ENCODE assay signal across 8 cellular contexts in the genomic region with DNA sequence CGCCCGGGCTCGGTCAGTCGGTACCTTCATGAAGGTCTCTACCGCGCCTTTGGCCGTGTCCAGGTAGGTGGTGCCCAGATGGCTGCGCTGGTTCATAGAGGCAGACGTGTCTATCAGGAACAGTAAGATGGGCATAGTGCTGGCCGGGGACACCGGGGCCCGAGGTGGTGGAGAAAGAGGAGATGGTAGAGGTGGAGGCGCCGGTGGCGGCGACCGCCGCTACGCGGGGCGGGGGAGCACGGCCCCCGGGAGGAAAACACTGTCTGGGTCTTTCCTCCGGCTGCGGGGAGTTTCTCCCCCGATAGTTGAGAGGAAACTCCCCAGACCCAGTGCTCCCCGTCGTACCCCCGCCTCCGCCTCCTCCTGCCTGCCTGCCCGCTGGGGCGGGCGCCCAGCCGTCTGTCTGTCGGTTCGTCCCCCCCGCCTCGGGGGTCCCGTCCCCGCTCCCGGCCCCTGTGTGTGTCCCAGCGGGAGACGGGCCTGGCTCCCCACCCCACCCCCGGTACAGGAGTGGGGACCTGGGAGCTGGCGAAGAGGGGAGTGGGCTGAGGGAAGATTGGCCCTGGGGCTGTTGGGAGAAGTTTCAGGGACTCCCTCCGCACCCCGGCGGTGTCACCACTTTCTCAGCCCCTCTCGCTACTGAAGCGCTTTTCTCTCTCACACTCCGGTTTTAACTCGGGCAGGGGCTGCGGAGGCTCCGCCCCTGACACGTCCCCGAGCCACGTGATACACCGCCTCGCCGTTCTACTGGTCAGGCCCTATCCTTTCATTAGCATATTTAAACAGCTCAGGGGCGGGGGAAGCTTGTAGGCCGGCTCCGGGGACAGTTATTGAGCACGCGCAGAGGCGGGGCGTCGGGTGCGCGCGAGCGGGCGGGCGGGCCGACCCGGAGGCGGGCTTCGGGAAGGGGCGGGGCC. TPM values are rescaled to one million over a fixed set of nuclear protein-coding genes. Genes with fewer than 3 reads are reported as not detected.
DNase-seq lines count a peak whose midpoint lies in the region; ATAC-seq and TF ChIP-seq lines count a peak whose summit lies in the region.

A gene with protein sequence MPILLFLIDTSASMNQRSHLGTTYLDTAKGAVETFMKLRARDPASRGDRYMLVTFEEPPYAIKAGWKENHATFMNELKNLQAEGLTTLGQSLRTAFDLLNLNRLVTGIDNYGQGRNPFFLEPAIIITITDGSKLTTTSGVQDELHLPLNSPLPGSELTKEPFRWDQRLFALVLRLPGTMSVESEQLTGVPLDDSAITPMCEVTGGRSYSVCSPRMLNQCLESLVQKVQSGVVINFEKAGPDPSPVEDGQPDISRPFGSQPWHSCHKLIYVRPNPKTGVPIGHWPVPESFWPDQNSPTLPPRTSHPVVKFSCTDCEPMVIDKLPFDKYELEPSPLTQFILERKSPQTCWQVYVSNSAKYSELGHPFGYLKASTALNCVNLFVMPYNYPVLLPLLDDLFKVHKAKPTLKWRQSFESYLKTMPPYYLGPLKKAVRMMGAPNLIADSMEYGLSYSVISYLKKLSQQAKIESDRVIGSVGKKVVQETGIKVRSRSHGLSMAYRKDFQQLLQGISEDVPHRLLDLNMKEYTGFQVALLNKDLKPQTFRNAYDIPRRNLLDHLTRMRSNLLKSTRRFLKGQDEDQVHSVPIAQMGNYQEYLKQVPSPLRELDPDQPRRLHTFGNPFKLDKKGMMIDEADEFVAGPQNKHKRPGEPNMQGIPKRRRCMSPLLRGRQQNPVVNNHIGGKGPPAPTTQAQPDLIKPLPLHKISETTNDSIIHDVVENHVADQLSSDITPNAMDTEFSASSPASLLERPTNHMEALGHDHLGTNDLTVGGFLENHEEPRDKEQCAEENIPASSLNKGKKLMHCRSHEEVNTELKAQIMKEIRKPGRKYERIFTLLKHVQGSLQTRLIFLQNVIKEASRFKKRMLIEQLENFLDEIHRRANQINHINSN (minus strand): TSS at position 646 of the 917 bp plus-strand sequence. CDS start 511 bp downstream, at position 135.

- peak within 1 kb of the TSS; percentile 98 for H3K9ac ChIP-seq in mucosa of stomach (ENCODE audit: low read length)

- CTCF ChIA-PET in Panc1 (lab: Charles Lee): interaction anchor here (0.6 to 0.7 kb wide), 2 partner anchors 161 to 315 kb away, joined by 4 read pairs; no protein-coding TSS in a partner anchor

- ATAC-seq in GM21723 (IDR thresholded peaks at IDR 0.05; ENCODE audit: unreplicated experiment): peak; percentile 72
- peak; percentile 94 for ATAC-seq in Panc1
- ATAC-seq in activated T-cell treated with anti-CD3 and anti-CD28 coated beads, Interleukin-2, amount 50 U/mL, for 4 hours: peak; percentile 82 to 85

- BruUV-seq in Panc1 (replicated peaks; lab: Mats Ljungman, UMichigan): no TSS peak

- peak within 1 kb of the TSS; percentile 95 for H3K27ac ChIP-seq in Panc1 (ENCODE audit: low read length)
- H3K27ac ChIP-seq in esophagus (ENCODE audit: low read depth in 2 of 2, low read length in 1 of 2): peak within 1 kb of the TSS; percentile 98 to 99

- peaks cover 40% of the 10 kb centered on the region for H3K4me1 Mint-ChIP-seq in activated T-cell treated with anti-CD3 and anti-CD28 coated beads, Interleukin-2, amount 50 U/mL, for 4 hours (ENCODE audit: low read depth)

- H3K4me1 ChIP-seq in Panc1 (ENCODE audit: control insufficient read depth, insufficient read depth, low read length) (peaks cover 4% of the 10 kb centered on the region; the same call in 1 of the 2 replicates), esophagus (ENCODE audit: control insufficient read depth in 2 of 2, insufficient read depth in 2 of 2, low read length in 1 of 2) (peaks cover 3% of the 10 kb centered on the region in 2 donors), mucosa of stomach (ENCODE audit: control insufficient read depth, insufficient read depth, low read length) (no peaks in the 10 kb centered on the region)

- no peaks in the 10 kb centered on the region for H3K9me3 ChIP-seq in Panc1 (ENCODE audit: control insufficient read depth, insufficient read depth, low read depth, low read length)
- peaks cover 0 to 5% of the 10 kb centered on the region in 2 donors for H3K9me3 ChIP-seq in esophagus (ENCODE audit: control insufficient read depth in 2 of 2, insufficient read depth in 1 of 2, low read depth in 1 of 2, low read length in 1 of 2)
- no peaks in the 10 kb centered on the region for H3K9me3 ChIP-seq in mucosa of stomach (ENCODE audit: control insufficient read depth, low read length)

- H3K4me3 Mint-ChIP-seq in activated T-cell treated with anti-CD3 and anti-CD28 coated beads, Interleukin-2, amount 50 U/mL, for 4 hours: peak within 1 kb of the TSS; percentile 92

- peaks cover 24% of the 10 kb centered on the region for H3K36me3 Mint-ChIP-seq in activated T-cell treated with anti-CD3 and anti-CD28 coated beads, Interleukin-2, amount 50 U/mL, for 4 hours (ENCODE audit: insufficient read depth)

- H3K9me3 Mint-ChIP-seq in activated T-cell treated with anti-CD3 and anti-CD28 coated beads, Interleukin-2, amount 50 U/mL, for 4 hours: no peaks in the 10 kb centered on the region

- in situ Hi-C loops in Panc1 (cut with HindIII; ENCODE audit: low pct_unique_long_range_greater_than_20kb, low sequenced_read_pairs): no loop called here

- intact Hi-C loops in Panc1 (cut with micrococcal nuclease; ENCODE audit: unreplicated experiment): no loop called here

- no peaks in the 10 kb centered on the region for H3K27me3 ChIP-seq in Panc1 (ENCODE audit: control insufficient read depth, insufficient read depth, low read length)
- no peaks in the 10 kb centered on the region for H3K27me3 ChIP-seq in esophagus (ENCODE audit: control insufficient read depth in 1 of 2, insufficient read depth in 2 of 2, low read length in 2 of 2)
- H3K27me3 ChIP-seq in mucosa of stomach (ENCODE audit: control insufficient read depth, insufficient read depth, low read length): no peaks in the 10 kb centered on the region

- no peaks in the 10 kb centered on the region for H3K27me3 Mint-ChIP-seq in activated T-cell treated with anti-CD3 and anti-CD28 coated beads, Interleukin-2, amount 50 U/mL, for 4 hours (ENCODE audit: low read depth)

- TF ChIP-seq CTCF in Panc1 (IDR thresholded peaks at IDR 0.05): no peak

- POLR2A ChIA-PET in Panc1 (lab: Charles Lee): interaction anchor here (0.6 to 1.0 kb wide), 7 partner anchors 10 to 1308 kb away, joined by 3 to 5 read pairs (median 3); no protein-coding TSS in a partner anchor

- DNase-seq in DMS53 (lab: John Stamatoyannopoulos, UW): peak; percentile 100
- DNase-seq in KG1 (lab: John Stamatoyannopoulos, UW): peak; percentile 95
- DNase-seq in Panc1 (ENCODE audit: low read depth, low spot score): peak; percentile 77
- DNase-seq in activated T-cell treated with anti-CD3 and anti-CD28 coated beads, Interleukin-2, amount 50 U/mL, for 4 hours: peak; percentile 98
- peak; percentile 95 to 97 for DNase-seq in stimulated activated CD8-positive, alpha-beta memory T cell treated with anti-CD3 and anti-CD28 coated beads, Interleukin-7, amount 100 ng/mL, for 1 hour (ENCODE audit: low read depth in 2 of 2)

- H3K36me3 ChIP-seq in Panc1 (ENCODE audit: control insufficient read depth, insufficient read depth, low read length) (peaks cover 33% of the 10 kb centered on the region), esophagus (ENCODE audit: control insufficient read depth in 2 of 2, insufficient read depth in 2 of 2, low read length in 1 of 2) (peaks cover 0 to 6% of the 10 kb centered on the region in 2 donors), mucosa of stomach (ENCODE audit: control insufficient read depth, insufficient read depth, low read length) (peaks cover 5% of the 10 kb centered on the region)

- peak within 1 kb of the TSS; percentile 76 to 77 for H3K4me3 ChIP-seq in Panc1 (ENCODE audit: low read depth in 2 of 2, low read length in 2 of 2)
- peak within 1 kb of the TSS; percentile 90 to 92 for H3K4me3 ChIP-seq in esophagus (ENCODE audit: low read depth in 1 of 2, low read length in 2 of 2)
- H3K4me3 ChIP-seq in mucosa of stomach (ENCODE audit: low read length): peak within 1 kb of the TSS; percentile 77

- WGBS in esophagus, 2 donors: 1% methylated on average over 63 to 79 of the region's 79 CpGs

RNA-seq across cellular contexts. Expression of the gene that starts here (rescaled TPM):
- total RNA-seq in Panc1 (2021; ENCODE audit: unreplicated experiment): 33.2 TPM
- 11.7 TPM for polyA plus RNA-seq in Panc1 (2012; ENCODE audit: insufficient read length)
- total RNA-seq in activated T-cell treated with anti-CD3 and anti-CD28 coated beads, Interleukin-2, amount 50 U/mL, for 4 hours: 10 to 100 TPM; 44.7 to 61.0 (median 54.0) TPM
- polyA plus RNA-seq in esophagus: 10 to 100 TPM in 1 of 2 donors, 1 to 10 TPM in 1; 9.6 to 11.5 TPM

Comparison
In these comparisons a context has a peak if more than half of its experiments do, and no peak if none do; other contexts are left out.
1. Peak in every context shown above with its lines: DNase-seq, ATAC-seq, H3K4me3 ChIP-seq and H3K27ac ChIP-seq.